15 cellular contexts compared by ENCODE assay signal in genomic region chr6:142856607-142856856, GRCh38.
DNase-seq lines count a peak whose midpoint lies in the region; ATAC-seq, FAIRE-seq and TF ChIP-seq lines count a peak whose summit lies in the region.
"Had no signal": no experiment of that assay in that cellular context is flagged by ENCODE, and none has a peak within 500 bp of the region (broad histone marks: within the 10 kb centered on the region; RNA-seq: fewer than 3 reads in every experiment).

No MANE protein-coding gene starts in this region.

- peaks cover 0 to 11% of the 10 kb centered on the region in 2 donors for H3K36me3 Mint-ChIP-seq in CD4-positive, alpha-beta memory T cell
- H3K36me3 Mint-ChIP-seq in activated T-helper 17 cell treated with anti-CD3 and anti-CD28 coated beads, Interleukin-2, amount 50 U/mL, for 72 hours (ENCODE audit: low read depth) = peaks cover 59% of the 10 kb centered on the region
- H3K36me3 Mint-ChIP-seq in nephron progenitor cell (ENCODE audit: low read depth) = peaks cover 10% of the 10 kb centered on the region

- H3K27me3 Mint-ChIP-seq in CD4-positive, alpha-beta memory T cell = no peaks in the 10 kb centered on the region
- H3K27me3 Mint-ChIP-seq in activated T-helper 17 cell treated with anti-CD3 and anti-CD28 coated beads, Interleukin-2, amount 50 U/mL, for 72 hours = no peaks in the 10 kb centered on the region
- peaks cover 3% of the 10 kb centered on the region for H3K27me3 Mint-ChIP-seq in nephron progenitor cell (ENCODE audit: low read depth, poor library complexity)

- TF ChIP-seq POLR2A in breast epithelium (IDR thresholded peaks at IDR 0.05) = no peak

- ATAC-seq in activated T-helper 17 cell treated with anti-CD3 and anti-CD28 coated beads, Interleukin-2, amount 50 U/mL, for 72 hours (replicated peaks) = no peak
- ATAC-seq: left lobe of liver had no signal

- no peak for DNase-seq in CD4-positive, alpha-beta memory T cell
- DNase-seq in GM19239 (ENCODE audit: insufficient read length, low spot score) (no peak), nephron progenitor cell (no peak), GM13977 (ENCODE audit: low spot score) (no peak), OCI-M1 (lab: John Stamatoyannopoulos, UW) (no peak), NOMO-1 treated with dmso at 0.1 percent for 144 hours (lab: John Stamatoyannopoulos, UW; ENCODE audit: unreplicated experiment) (no peak), breast epithelium (ENCODE audit: low spot score in 2 of 2) (no peak)
- DNase-seq: head of caudate nucleus; NCI-H1048; NCI-H510A; stimulated activated CD4-positive, alpha-beta T cell treated with anti-CD3 and anti-CD28 coated beads, Interleukin-12 subunit alpha, Interleukin-12 subunit beta, amount 100 ng/mL, for 4 hours had no signal

- TF ChIP-seq CTCF in nephron progenitor cell (IDR thresholded peaks at IDR 0.05) = no peak
- TF ChIP-seq CTCF in GM13977 (IDR thresholded peaks at IDR 0.05; ENCODE audit: extremely low read depth, insufficient read depth, missing control alignments) = no peak
- TF ChIP-seq CTCF in breast epithelium (IDR thresholded peaks at IDR 0.05) = no peak

- intact Hi-C loops in CD4-positive, alpha-beta memory T cell (cut with micrococcal nuclease) = loop anchor here (2.0 to 5.0 kb wide), 4 partner anchors 34 to 71 kb away; no protein-coding TSS in a partner anchor
- intact Hi-C loops in breast epithelium (cut with DNase I; ENCODE audit: low total_unique reads) = no loop called here

- peak overlapping the region; percentile 81 for H3K27ac ChIP-seq in CD4-positive, alpha-beta memory T cell (ENCODE audit: low read depth, low read length)
- H3K27ac ChIP-seq in breast epithelium = no peak overlapping the region
- H3K27ac ChIP-seq: neutrophil, SJSA1 had no signal

- H3K4me1 ChIP-seq in CD4-positive, alpha-beta memory T cell (ENCODE audit: insufficient read depth, low read length) = peaks cover 97% of the 10 kb centered on the region
- peaks cover 0 to 6% of the 10 kb centered on the region in 2 donors for H3K4me1 ChIP-seq in breast epithelium

- H3K9me3 Mint-ChIP-seq in CD4-positive, alpha-beta memory T cell = no peaks in the 10 kb centered on the region
- no peaks in the 10 kb centered on the region for H3K9me3 Mint-ChIP-seq in activated T-helper 17 cell treated with anti-CD3 and anti-CD28 coated beads, Interleukin-2, amount 50 U/mL, for 72 hours
- no peaks in the 10 kb centered on the region for H3K9me3 Mint-ChIP-seq in nephron progenitor cell

- CTCF ChIA-PET in CD4-positive, alpha-beta memory T cell (lab: Charles Lee; ENCODE audit: partially characterized antibody) = interaction anchor here (1.3 to 2.6 kb wide), 9 partner anchors 8 to 108 kb away, joined by 3 to 11 read pairs (median 4); no protein-coding TSS in a partner anchor

- H3K27ac Mint-ChIP-seq in CD4-positive, alpha-beta memory T cell = peak overlapping the region; percentile 91 to 98 (median 95)
- H3K27ac Mint-ChIP-seq in activated T-helper 17 cell treated with anti-CD3 and anti-CD28 coated beads, Interleukin-2, amount 50 U/mL, for 72 hours = peak overlapping the region; percentile 81
- peak overlapping the region; percentile 53 for H3K27ac Mint-ChIP-seq in nephron progenitor cell

- POLR2A ChIA-PET in CD4-positive, alpha-beta memory T cell (lab: Charles Lee; ENCODE audit: partially characterized antibody) = interaction anchor here (0.8 to 11.2 kb wide), 22 partner anchors 8 to 681 kb away, joined by 3 to 409 read pairs (median 6); partner anchors contain the start of gene HIVEP2

- in situ Hi-C loops in GM13977 (cut with MboI; ENCODE audit: low pct_unique_long_range_greater_than_20kb, low sequenced_read_pairs, unreplicated experiment) = no loop called here

- no peaks in the 10 kb centered on the region for H3K9me3 ChIP-seq in CD4-positive, alpha-beta memory T cell (ENCODE audit: control insufficient read depth in 1 of 2, low read length in 2 of 2)
- no peaks in the 10 kb centered on the region for H3K9me3 ChIP-seq in breast epithelium
- H3K9me3 ChIP-seq: neutrophil, SJSA1 had no signal

- FAIRE-seq in GM19239 (lab: Jason Lieb, UNC) = peak; percentile 96

- peak overlapping the region; percentile 81 to 94 (median 86) for H3K4me3 Mint-ChIP-seq in CD4-positive, alpha-beta memory T cell
- peak overlapping the region; percentile 97 for H3K4me3 Mint-ChIP-seq in activated T-helper 17 cell treated with anti-CD3 and anti-CD28 coated beads, Interleukin-2, amount 50 U/mL, for 72 hours
- no peak overlapping the region for H3K4me3 Mint-ChIP-seq in nephron progenitor cell

- H3K4me3 ChIP-seq in CD4-positive, alpha-beta memory T cell (ENCODE audit: low read length in 2 of 2) = peak overlapping the region; percentile 32 to 51
- no peak overlapping the region for H3K4me3 ChIP-seq in breast epithelium
- H3K4me3 ChIP-seq: SJSA1 had no signal

- H3K27me3 ChIP-seq in CD4-positive, alpha-beta memory T cell (ENCODE audit: insufficient read depth, low read length) = no peaks in the 10 kb centered on the region
- no peaks in the 10 kb centered on the region for H3K27me3 ChIP-seq in breast epithelium
- H3K27me3 ChIP-seq: SJSA1 had no signal

- no peaks in the 10 kb centered on the region for H3K36me3 ChIP-seq in CD4-positive, alpha-beta memory T cell (ENCODE audit: insufficient read depth, low read length)
- H3K36me3 ChIP-seq in breast epithelium = no peaks in the 10 kb centered on the region
- H3K36me3 ChIP-seq: neutrophil, SJSA1 had no signal

- peaks cover 77 to 95% (median 89%) of the 10 kb centered on the region in 4 donors for H3K4me1 Mint-ChIP-seq in CD4-positive, alpha-beta memory T cell
- peaks cover 78% of the 10 kb centered on the region for H3K4me1 Mint-ChIP-seq in activated T-helper 17 cell treated with anti-CD3 and anti-CD28 coated beads, Interleukin-2, amount 50 U/mL, for 72 hours
- peaks cover 58% of the 10 kb centered on the region for H3K4me1 Mint-ChIP-seq in nephron progenitor cell

Comparison
In these comparisons a context has a peak if more than half of its experiments do, and no peak if none do; other contexts are left out.
1. H3K4me3 ChIP-seq: peak in CD4-positive, alpha-beta memory T cell (2 of 2); none in breast epithelium (0 of 3).
2. Peak in every context shown above with its lines, with median percentiles within 50 percentile points of each other: H3K27ac Mint-ChIP-seq.